15 cellular contexts compared by ENCODE assay signal in the genomic region with DNA sequence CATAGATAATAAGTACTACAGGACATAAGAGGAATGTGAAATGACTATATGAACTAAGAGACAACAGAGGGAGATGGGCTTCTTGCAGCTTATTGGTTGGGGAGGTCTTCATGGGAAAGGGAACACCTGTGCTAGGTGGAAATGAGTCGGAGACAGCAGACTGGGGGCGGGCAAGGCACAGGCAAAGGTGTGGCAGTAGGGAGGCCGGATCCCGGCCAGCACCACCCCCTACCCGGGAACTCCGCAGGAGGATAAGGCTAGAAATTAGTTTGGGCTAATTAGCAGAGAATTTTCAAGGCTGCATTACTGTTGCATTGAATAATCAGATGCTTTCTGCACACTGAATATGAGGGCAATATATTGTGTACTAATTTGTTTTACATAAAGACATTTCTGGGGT.
"Had no signal": no experiment of that assay in that cellular context is flagged by ENCODE, and none has a peak within 500 bp of the region (broad histone marks: within the 10 kb centered on the region; RNA-seq: fewer than 3 reads in every experiment).

No MANE protein-coding gene starts in this region.

- H3K9me3 Mint-ChIP-seq: endodermal cell, natural killer cell had no signal

- H3K4me1 Mint-ChIP-seq: natural killer cell had no signal

- H3K27ac Mint-ChIP-seq: endodermal cell, natural killer cell had no signal

- H3K4me3 Mint-ChIP-seq: endodermal cell, natural killer cell had no signal

- H3K36me3 Mint-ChIP-seq: natural killer cell had no signal

- DNase-seq: cerebellar nuclear complex; dermis blood vessel endothelial cell; endodermal cell; erythroblast; foreskin keratinocyte; kidney glomerular epithelial cell; mammary epithelial cell; natural killer cell; posterior cingulate gyrus; small intestine; stimulated activated CD4-positive, alpha-beta T cell treated with anti-CD3 and anti-CD28 coated beads, Interleukin-12 subunit alpha, Interleukin-12 subunit beta, amount 100 ng/mL, for 4 hours; stimulated activated naive CD4-positive, alpha-beta T cell; stomach; substantia nigra; transverse colon had no signal
